ENCODE assay signal across 28 cellular contexts in the genomic region with DNA sequence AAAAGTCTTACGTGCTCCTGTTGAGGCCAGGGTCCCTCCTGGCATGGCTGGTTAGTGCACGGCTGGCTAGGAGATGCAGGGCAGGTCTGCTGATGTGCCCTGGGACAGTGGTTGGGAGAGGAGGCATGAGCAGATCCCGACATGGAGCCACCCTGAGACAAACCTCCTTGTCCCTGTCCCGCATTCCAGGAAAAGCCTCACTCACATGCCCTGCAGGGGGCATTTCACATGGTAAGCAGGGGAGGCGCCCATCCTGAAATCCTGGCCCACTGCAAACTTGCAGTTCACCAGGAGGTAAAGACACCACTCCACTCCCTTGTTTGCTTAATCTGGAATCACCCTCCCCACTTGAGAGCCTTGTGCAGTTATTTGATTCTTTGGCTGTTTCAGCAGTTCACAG.
DNase-seq lines count a peak whose midpoint lies in the region; ATAC-seq and TF ChIP-seq lines count a peak whose summit lies in the region.
"Had no signal": no experiment of that assay in that cellular context is flagged by ENCODE, and none has a peak within 500 bp of the region (broad histone marks: within the 10 kb centered on the region; RNA-seq: fewer than 3 reads in every experiment).

No MANE protein-coding gene starts in this region.

- intact Hi-C loops in activated CD8-positive, alpha-beta T cell treated with anti-CD3 and anti-CD28 coated beads for 36 hours (cut with micrococcal nuclease): no loop called here
- intact Hi-C loops in activated T-helper 1 cell treated with anti-CD3 and anti-CD28 coated beads, Interleukin-12 subunit alpha, Interleukin-12 subunit beta, Interleukin-2, Interleukin-4 antibody, amounts not matched to agents 30 ng/mL and 10 ng/mL and 1 ng/mL, durations not matched to agents 14 hours and 24 hours and 36 hours (cut with micrococcal nuclease): no loop called here

- no peaks in the 10 kb centered on the region for H3K36me3 Mint-ChIP-seq in activated CD8-positive, alpha-beta T cell treated with anti-CD3 and anti-CD28 coated beads for 36 hours (ENCODE audit: low read depth)
- H3K36me3 Mint-ChIP-seq in activated T-helper 1 cell treated with anti-CD3 and anti-CD28 coated beads, Interleukin-12 subunit alpha, Interleukin-12 subunit beta, Interleukin-2, Interleukin-4 antibody, amounts not matched to agents 30 ng/mL and 10 ng/mL and 1 ng/mL, durations not matched to agents 14 hours and 24 hours and 36 hours (ENCODE audit: low read depth): no peaks in the 10 kb centered on the region
- H3K36me3 Mint-ChIP-seq: activated naive CD4-positive, alpha-beta T cell treated with anti-CD3 and anti-CD28 coated beads, Interleukin-2, amount 50 U/mL, for 24 hours; immature natural killer cell; stimulated activated memory B cell treated with anti-CD40 and anti-IgM and Interleukin-4, amounts not matched to agents 10 μg/mL and 1 μg/mL and 100 μg/mL, for 72 hours had no signal

- H3K27me3 Mint-ChIP-seq in activated CD8-positive, alpha-beta T cell treated with anti-CD3 and anti-CD28 coated beads for 36 hours: no peaks in the 10 kb centered on the region
- H3K27me3 Mint-ChIP-seq in activated T-helper 1 cell treated with anti-CD3 and anti-CD28 coated beads, Interleukin-12 subunit alpha, Interleukin-12 subunit beta, Interleukin-2, Interleukin-4 antibody, amounts not matched to agents 30 ng/mL and 10 ng/mL and 1 ng/mL, durations not matched to agents 14 hours and 24 hours and 36 hours (ENCODE audit: insufficient read depth): no peaks in the 10 kb centered on the region
- H3K27me3 Mint-ChIP-seq: stimulated activated memory B cell treated with anti-CD40 and anti-IgM and Interleukin-4, amounts not matched to agents 10 μg/mL and 1 μg/mL and 100 μg/mL, for 72 hours had no signal

- no peaks in the 10 kb centered on the region for H3K9me3 ChIP-seq in HEK293 (ENCODE audit: control insufficient read depth, insufficient read depth, low read depth, low read length)
- H3K9me3 ChIP-seq: BLaER1, breast epithelium, neutrophil, psoas muscle had no signal

- POLR2A ChIA-PET in HEK293 (lab: Yijun Ruan, JAX): no interaction called here
- POLR2A ChIA-PET in activated CD8-positive, alpha-beta T cell treated with anti-CD3 and anti-CD28 coated beads for 36 hours (lab: Charles Lee): no interaction called here

- DNase-seq in DMS53 (lab: John Stamatoyannopoulos, UW) (peak; percentile 69), NCI-H69 (lab: John Stamatoyannopoulos, UW) (peak; percentile 70), iPS-NIHi11 (ENCODE audit: low spot score) (peak; percentile 55), foreskin fibroblast (no peak)
- DNase-seq in activated CD8-positive, alpha-beta T cell treated with anti-CD3 and anti-CD28 coated beads for 36 hours: no peak
- DNase-seq in activated T-helper 1 cell treated with anti-CD3 and anti-CD28 coated beads, Interleukin-12 subunit alpha, Interleukin-12 subunit beta, Interleukin-2, Interleukin-4 antibody, amounts not matched to agents 30 ng/mL and 10 ng/mL and 1 ng/mL, durations not matched to agents 14 hours and 24 hours and 36 hours (ENCODE audit: low spot score): no peak
- DNase-seq: activated CD4-positive, alpha-beta T cell treated with anti-CD3 and anti-CD28 coated beads, Interleukin-2, amount 50 U/mL, for 48 hours; activated CD8-positive, alpha-beta memory T cell treated with anti-CD3 and anti-CD28 coated beads, Interleukin-2, amount 50 U/mL, for 48 hours; COR-L47; effector CD8-positive, alpha-beta T cell; GOT3; immature natural killer cell; NCI-H1105; NCI-H1930; NCI-H526; psoas muscle; stimulated activated CD4-positive, alpha-beta T cell treated with anti-CD3 and anti-CD28 coated beads, Interleukin-4, amount 100 ng/mL, for 4 hours had no signal

- H3K9me3 Mint-ChIP-seq in activated CD8-positive, alpha-beta T cell treated with anti-CD3 and anti-CD28 coated beads for 36 hours: no peaks in the 10 kb centered on the region
- H3K9me3 Mint-ChIP-seq in activated T-helper 1 cell treated with anti-CD3 and anti-CD28 coated beads, Interleukin-12 subunit alpha, Interleukin-12 subunit beta, Interleukin-2, Interleukin-4 antibody, amounts not matched to agents 30 ng/mL and 10 ng/mL and 1 ng/mL, durations not matched to agents 14 hours and 24 hours and 36 hours: no peaks in the 10 kb centered on the region
- H3K9me3 Mint-ChIP-seq: activated naive CD4-positive, alpha-beta T cell treated with anti-CD3 and anti-CD28 coated beads, Interleukin-2, amount 50 U/mL, for 24 hours; immature natural killer cell; stimulated activated memory B cell treated with anti-CD40 and anti-IgM and Interleukin-4, amounts not matched to agents 10 μg/mL and 1 μg/mL and 100 μg/mL, for 72 hours had no signal

- no peak overlapping the region for H3K27ac ChIP-seq in HEK293 (ENCODE audit: extremely low read depth, low read depth, low read length)
- H3K27ac ChIP-seq: BLaER1, breast epithelium, neutrophil, psoas muscle, RWPE1 had no signal

- no peak overlapping the region for H3K27ac Mint-ChIP-seq in activated CD8-positive, alpha-beta T cell treated with anti-CD3 and anti-CD28 coated beads for 36 hours
- no peak overlapping the region for H3K27ac Mint-ChIP-seq in activated T-helper 1 cell treated with anti-CD3 and anti-CD28 coated beads, Interleukin-12 subunit alpha, Interleukin-12 subunit beta, Interleukin-2, Interleukin-4 antibody, amounts not matched to agents 30 ng/mL and 10 ng/mL and 1 ng/mL, durations not matched to agents 14 hours and 24 hours and 36 hours
- H3K27ac Mint-ChIP-seq: activated naive CD4-positive, alpha-beta T cell treated with anti-CD3 and anti-CD28 coated beads, Interleukin-2, amount 50 U/mL, for 24 hours; activated T-helper 17 cell treated with anti-CD3 and anti-CD28 coated beads, Interleukin-2, amount 50 U/mL, for 72 hours; immature natural killer cell; stimulated activated memory B cell treated with anti-CD40 and anti-IgM and Interleukin-4, amounts not matched to agents 10 μg/mL and 1 μg/mL and 100 μg/mL, for 72 hours had no signal

- no peak overlapping the region for H3K4me3 ChIP-seq in HEK293 (ENCODE audit: low read depth, low read length)
- no peak overlapping the region for H3K4me3 ChIP-seq in foreskin fibroblast (ENCODE audit: low read depth in 1 of 2, low read length in 2 of 2)
- H3K4me3 ChIP-seq: BLaER1, breast epithelium, GM12878, psoas muscle had no signal

- ATAC-seq in activated CD8-positive, alpha-beta T cell treated with anti-CD3 and anti-CD28 coated beads for 36 hours: no peak
- ATAC-seq in HG03039 (IDR thresholded peaks at IDR 0.05; ENCODE audit: unreplicated experiment): no peak
- ATAC-seq: activated CD4-positive, CD25-positive, alpha-beta regulatory T cell treated with anti-CD3 and anti-CD28 coated beads, Interleukin-2, amount 50 U/mL, for 24 hours; activated T-helper 17 cell treated with anti-CD3 and anti-CD28 coated beads, Interleukin-2, amount 50 U/mL, for 72 hours; stimulated activated memory B cell treated with anti-CD40 and anti-IgM and Interleukin-4, amounts not matched to agents 10 μg/mL and 1 μg/mL and 100 μg/mL, for 72 hours had no signal

- H3K4me1 Mint-ChIP-seq in activated CD8-positive, alpha-beta T cell treated with anti-CD3 and anti-CD28 coated beads for 36 hours (ENCODE audit: low read depth): no peaks in the 10 kb centered on the region
- H3K4me1 Mint-ChIP-seq in activated T-helper 1 cell treated with anti-CD3 and anti-CD28 coated beads, Interleukin-12 subunit alpha, Interleukin-12 subunit beta, Interleukin-2, Interleukin-4 antibody, amounts not matched to agents 30 ng/mL and 10 ng/mL and 1 ng/mL, durations not matched to agents 14 hours and 24 hours and 36 hours (ENCODE audit: low read depth): no peaks in the 10 kb centered on the region
- H3K4me1 Mint-ChIP-seq: activated naive CD4-positive, alpha-beta T cell treated with anti-CD3 and anti-CD28 coated beads, Interleukin-2, amount 50 U/mL, for 24 hours; activated T-helper 17 cell treated with anti-CD3 and anti-CD28 coated beads, Interleukin-2, amount 50 U/mL, for 72 hours; stimulated activated memory B cell treated with anti-CD40 and anti-IgM and Interleukin-4, amounts not matched to agents 10 μg/mL and 1 μg/mL and 100 μg/mL, for 72 hours had no signal

- H3K36me3 ChIP-seq in HEK293 (ENCODE audit: control insufficient read depth in 2 of 2, insufficient read depth in 1 of 2, low read length in 2 of 2): no peaks in the 10 kb centered on the region
- H3K36me3 ChIP-seq: BLaER1, breast epithelium, neutrophil had no signal

- TF ChIP-seq CTCF in HEK293 (tag by site-specific recombination; IDR thresholded peaks at IDR 0.05): peak; percentile 43; the same call in 1 of the 2 replicates
- TF ChIP-seq CTCF in foreskin fibroblast (IDR thresholded peaks at IDR 0.05; ENCODE audit: low read depth, low read length): no peak
- no peak for TF ChIP-seq CTCF in activated CD8-positive, alpha-beta T cell treated with anti-CD3 and anti-CD28 coated beads for 36 hours (IDR thresholded peaks at IDR 0.05)

- no peak overlapping the region for H3K4me3 Mint-ChIP-seq in activated CD8-positive, alpha-beta T cell treated with anti-CD3 and anti-CD28 coated beads for 36 hours
- H3K4me3 Mint-ChIP-seq in activated T-helper 1 cell treated with anti-CD3 and anti-CD28 coated beads, Interleukin-12 subunit alpha, Interleukin-12 subunit beta, Interleukin-2, Interleukin-4 antibody, amounts not matched to agents 30 ng/mL and 10 ng/mL and 1 ng/mL, durations not matched to agents 14 hours and 24 hours and 36 hours: no peak overlapping the region
- H3K4me3 Mint-ChIP-seq: activated naive CD4-positive, alpha-beta T cell treated with anti-CD3 and anti-CD28 coated beads, Interleukin-2, amount 50 U/mL, for 24 hours; activated T-helper 17 cell treated with anti-CD3 and anti-CD28 coated beads, Interleukin-2, amount 50 U/mL, for 72 hours; immature natural killer cell; stimulated activated memory B cell treated with anti-CD40 and anti-IgM and Interleukin-4, amounts not matched to agents 10 μg/mL and 1 μg/mL and 100 μg/mL, for 72 hours had no signal

- CTCF ChIA-PET in HEK293 (lab: Yijun Ruan, JAX): no interaction called here
- CTCF ChIA-PET in activated CD8-positive, alpha-beta T cell treated with anti-CD3 and anti-CD28 coated beads for 36 hours (lab: Charles Lee): no interaction called here

- peaks cover 4% of the 10 kb centered on the region; the same call in 1 of the 2 replicates for H3K4me1 ChIP-seq in HEK293 (ENCODE audit: control insufficient read depth, insufficient read depth, low read length)
- H3K4me1 ChIP-seq: BLaER1, breast epithelium, psoas muscle had no signal

TF ChIP-seq in HEK293, 187 proteins besides CTCF, POLR2A, EP300 and RAD21 (continues in another document):
- no peak for TF ChIP-seq ZNF214 (tag by site-specific recombination; IDR thresholded peaks at IDR 0.05; ENCODE audit: borderline replicate concordance)
- 0 out of 2 replicates have a peak, but pooled peaks have one; percentile 23 for TF ChIP-seq KLF1 (tag by site-specific recombination; IDR thresholded peaks at IDR 0.05)

Comparison
In these comparisons a context has a peak if more than half of its experiments do, and no peak if none do; other contexts are left out.
1. DNase-seq: peak in DMS53 (single experiment), NCI-H69 (single experiment) and iPS-NIHi11 (single experiment); none in foreskin fibroblast (0 of 2), activated CD8-positive, alpha-beta T cell treated with anti-CD3 and anti-CD28 coated beads for 36 hours (single experiment) and activated T-helper 1 cell treated with anti-CD3 and anti-CD28 coated beads, Interleukin-12 subunit alpha, Interleukin-12 subunit beta, Interleukin-2, Interleukin-4 antibody, amounts not matched to agents 30 ng/mL and 10 ng/mL and 1 ng/mL, durations not matched to agents 14 hours and 24 hours and 36 hours (single experiment).